ENCODE assay signal across 18 cellular contexts in genomic region chr1:3632716-3633343, GRCh38. TPM values are rescaled to one million over a fixed set of nuclear protein-coding genes. Genes with fewer than 3 reads are reported as not detected.
DNase-seq lines count a peak whose midpoint lies in the region; ATAC-seq, FAIRE-seq and TF ChIP-seq lines count a peak whose summit lies in the region.
"Had no signal": no experiment of that assay in that cellular context is flagged by ENCODE, and none has a peak within 500 bp of the region (broad histone marks: within the 10 kb centered on the region; RNA-seq: fewer than 3 reads in every experiment).

No MANE protein-coding gene starts in this region.

- no peaks in the 10 kb centered on the region for H3K9me3 Mint-ChIP-seq in WTC11
- no peaks in the 10 kb centered on the region for H3K9me3 Mint-ChIP-seq in stimulated activated naive B cell treated with anti-CD40 and anti-IgM and Interleukin-4, amounts not matched to agents 10 μg/mL and 1 μg/mL and 100 μg/mL, for 72 hours
- H3K9me3 Mint-ChIP-seq: CD14-positive monocyte; CD8-positive, alpha-beta memory T cell had no signal

- H3K27ac Mint-ChIP-seq in WTC11, result no peak overlapping the region
- peak overlapping the region; percentile 56 for H3K27ac Mint-ChIP-seq in stimulated activated naive B cell treated with anti-CD40 and anti-IgM and Interleukin-4, amounts not matched to agents 10 μg/mL and 1 μg/mL and 100 μg/mL, for 72 hours

- no peak overlapping the region for H3K4me3 Mint-ChIP-seq in WTC11
- H3K4me3 Mint-ChIP-seq in stimulated activated naive B cell treated with anti-CD40 and anti-IgM and Interleukin-4, amounts not matched to agents 10 μg/mL and 1 μg/mL and 100 μg/mL, for 72 hours, result no peak overlapping the region
- H3K4me3 Mint-ChIP-seq: CD14-positive monocyte; CD8-positive, alpha-beta memory T cell had no signal

- TF ChIP-seq CTCF in heart right ventricle (IDR thresholded peaks at IDR 0.05), result no peak
- TF ChIP-seq CTCF in WTC11 (IDR thresholded peaks at IDR 0.05), result no peak
- no peak for TF ChIP-seq CTCF in kidney (IDR thresholded peaks at IDR 0.05; ENCODE audit: borderline replicate concordance, extremely low read depth, insufficient read depth)

- no peak for FAIRE-seq in kidney (lab: Jason Lieb, UNC)
- FAIRE-seq: GM19239 had no signal

- 94 to 95% methylated on average over 26 of the region's 26 CpGs for WGBS in heart right ventricle, 2 donors

- POLR2A ChIA-PET in WTC11 (lab: Charles Lee), result no interaction called here

- H3K9me3 ChIP-seq in heart right ventricle, result no peaks in the 10 kb centered on the region
- H3K9me3 ChIP-seq in kidney (ENCODE audit: control insufficient read depth in 1 of 2, low read length in 2 of 2), result no peaks in the 10 kb centered on the region
- H3K9me3 ChIP-seq: Caco-2 had no signal

- ATAC-seq in Right ventricle myocardium superior (ENCODE audit: poor library complexity) (no peak), heart right ventricle (no peak), WTC11 (no peak), HG03135 (IDR thresholded peaks at IDR 0.05; ENCODE audit: unreplicated experiment) (no peak)
- no peak for ATAC-seq in stimulated activated naive B cell treated with anti-CD40 and anti-IgM and Interleukin-4, amounts not matched to agents 10 μg/mL and 1 μg/mL and 100 μg/mL, for 72 hours (replicated peaks)
- ATAC-seq: HCT116 had no signal

- intact Hi-C loops in Right ventricle myocardium superior (cut with DNase I) (no loop called here), heart right ventricle (cut with DNase I) (no loop called here), kidney (cut with DNase I) (no loop called here)

- no peaks in the 10 kb centered on the region for H3K27me3 ChIP-seq in heart right ventricle

- no peaks in the 10 kb centered on the region for H3K27me3 Mint-ChIP-seq in WTC11 (ENCODE audit: low read depth)
- no peaks in the 10 kb centered on the region for H3K27me3 Mint-ChIP-seq in stimulated activated naive B cell treated with anti-CD40 and anti-IgM and Interleukin-4, amounts not matched to agents 10 μg/mL and 1 μg/mL and 100 μg/mL, for 72 hours
- H3K27me3 Mint-ChIP-seq: CD8-positive, alpha-beta memory T cell had no signal

- H3K4me3 ChIP-seq in heart right ventricle (no peak overlapping the region), kidney (ENCODE audit: low read length in 2 of 2) (no peak overlapping the region)

- H3K4me1 Mint-ChIP-seq in WTC11, result no peaks in the 10 kb centered on the region
- peaks cover 3 to 6% of the 10 kb centered on the region in 2 donors for H3K4me1 Mint-ChIP-seq in stimulated activated naive B cell treated with anti-CD40 and anti-IgM and Interleukin-4, amounts not matched to agents 10 μg/mL and 1 μg/mL and 100 μg/mL, for 72 hours
- H3K4me1 Mint-ChIP-seq: CD8-positive, alpha-beta memory T cell had no signal

- no peak overlapping the region for H3K27ac ChIP-seq in heart right ventricle
- no peak overlapping the region for H3K27ac ChIP-seq in kidney (ENCODE audit: low read depth in 2 of 2, low read length in 2 of 2)
- H3K27ac ChIP-seq: 22Rv1 had no signal

- H3K36me3 Mint-ChIP-seq in WTC11, result peaks cover 29% of the 10 kb centered on the region
- H3K36me3 Mint-ChIP-seq in stimulated activated naive B cell treated with anti-CD40 and anti-IgM and Interleukin-4, amounts not matched to agents 10 μg/mL and 1 μg/mL and 100 μg/mL, for 72 hours, result peaks cover 26 to 40% of the 10 kb centered on the region in 2 donors

- H3K4me1 ChIP-seq in heart right ventricle (peaks cover 0 to 7% (median 0%) of the 10 kb centered on the region in 9 donors), kidney (ENCODE audit: control insufficient read depth in 1 of 2, insufficient read depth in 1 of 2, low read depth in 1 of 2, low read length in 2 of 2) (no peaks in the 10 kb centered on the region)
- H3K4me1 ChIP-seq: Caco-2 had no signal

- DNase-seq in Right ventricle myocardium superior (peak; percentile 24), heart right ventricle (no peak), WTC11 (ENCODE audit: low spot score) (peak; percentile 4), kidney (peak; percentile 59), SHP77 treated with DMSO at 0.1 percent for 48 hours (lab: John Stamatoyannopoulos, UW) (no peak), anterior cingulate cortex (lab: John Stamatoyannopoulos, UW) (no peak)
- no peak for DNase-seq in stimulated activated naive B cell treated with anti-CD40 and anti-IgM and Interleukin-4, amounts not matched to agents 10 μg/mL and 1 μg/mL and 100 μg/mL, for 72 hours
- DNase-seq: Caco-2; CD8-positive, alpha-beta memory T cell; DND-41; GF-D8; GOT3 had no signal

- CTCF ChIA-PET in WTC11 (lab: Charles Lee), result interaction anchor here (1.0 to 5.0 kb wide), 3 partner anchors 92 to 180 kb away, joined by 4 to 19 read pairs (median 6); no protein-coding TSS in a partner anchor

- peaks cover 0 to 100% (median 86%) of the 10 kb centered on the region in 9 donors for H3K36me3 ChIP-seq in heart right ventricle
- H3K36me3 ChIP-seq in kidney (ENCODE audit: control insufficient read depth in 1 of 2, insufficient read depth in 2 of 2, low read length in 2 of 2), result peaks cover 18 to 45% of the 10 kb centered on the region in 2 donors

- no peak overlapping the region for H3K9ac ChIP-seq in kidney (ENCODE audit: low read length in 2 of 2)

TF ChIP-seq in WTC11, 78 proteins besides CTCF, POLR2A, EP300 and RAD21:
- TF ChIP-seq CREM (CRISPR knock-in tag; IDR thresholded peaks at IDR 0.05) (no peak), ZBTB21 (CRISPR knock-in tag; IDR thresholded peaks at IDR 0.05; ENCODE audit: borderline replicate concordance) (no peak), SMAD4 (CRISPR knock-in tag; IDR thresholded peaks at IDR 0.05) (no peak), JAZF1 (CRISPR knock-in tag; IDR thresholded peaks at IDR 0.05) (no peak), TP53 (CRISPR knock-in tag; IDR thresholded peaks at IDR 0.05) (no peak), PRRX2 (CRISPR knock-in tag; IDR thresholded peaks at IDR 0.05) (no peak), ZNF671 (CRISPR knock-in tag; IDR thresholded peaks at IDR 0.05) (no peak), MXD4 (CRISPR knock-in tag; IDR thresholded peaks at IDR 0.05; ENCODE audit: borderline replicate concordance) (no peak), JUN (CRISPR knock-in tag; IDR thresholded peaks at IDR 0.05) (no peak), NR2C2 (CRISPR knock-in tag; IDR thresholded peaks at IDR 0.05) (no peak), ZNF219 (CRISPR knock-in tag; IDR thresholded peaks at IDR 0.05; ENCODE audit: borderline replicate concordance) (no peak), EMX1 (CRISPR knock-in tag; IDR thresholded peaks at IDR 0.05) (no peak), ZNF396 (CRISPR knock-in tag; IDR thresholded peaks at IDR 0.05; ENCODE audit: borderline replicate concordance) (no peak), NR1H2 (CRISPR knock-in tag; IDR thresholded peaks at IDR 0.05) (no peak), MYBL2 (CRISPR knock-in tag; IDR thresholded peaks at IDR 0.05) (no peak), SMAD3 (CRISPR knock-in tag; IDR thresholded peaks at IDR 0.05; ENCODE audit: borderline replicate concordance) (no peak), RORB (CRISPR knock-in tag; IDR thresholded peaks at IDR 0.05) (no peak)

RNA-seq across cellular contexts. Expression of gene TPRG1L, which starts 8.0 kb away (rescaled TPM):
- total RNA-seq in Right ventricle myocardium superior (47.0 TPM), heart right ventricle (10 to 100 TPM; 42.6 to 60.7 (median 51.3) TPM), WTC11 (2021) (20.9 to 22.3 TPM (median 20.9 TPM) in 3 replicates), kidney (37.1 TPM)
- polyA plus RNA-seq in heart right ventricle (10 to 100 TPM; 15.1 to 34.8 TPM), kidney (ENCODE audit: insufficient read depth, low read depth, low replicate concordance) (72.4 TPM)

RNA-seq across cellular contexts. Expression of gene WRAP73, which starts 17.1 kb away (rescaled TPM):
- total RNA-seq in Right ventricle myocardium superior (10.0 TPM), heart right ventricle (10 to 100 TPM in 5 of 10 donors, 1 to 10 TPM in 5; 7.5 to 12.9 (median 10.1) TPM), WTC11 (2021) (33.8 to 39.2 TPM (median 34.7 TPM) in 3 replicates), kidney (18.4 TPM)
- polyA plus RNA-seq in heart right ventricle (10 to 100 TPM; 12.3 to 16.5 TPM), kidney (ENCODE audit: insufficient read depth, low read depth, low replicate concordance) (19.6 TPM)

RNA-seq across cellular contexts. Expression of gene TP73, which starts 19.5 kb away (rescaled TPM):
- total RNA-seq in Right ventricle myocardium superior (not detected), heart right ventricle (under 1 TPM in 4 of 10 donors, not detected in 6; 0.15 to 0.58 (median 0.22) TPM), WTC11 (2021) (5.7 to 6.4 TPM (median 5.8 TPM) in 3 replicates), kidney (0.54 TPM)
- polyA plus RNA-seq in heart right ventricle (under 1 TPM in 1 of 2 donors, not detected in 1; 0.03 TPM), kidney (ENCODE audit: insufficient read depth, low read depth, low replicate concordance) (not detected)
- polyA plus RNA-seq: BJ had no signal

RNA-seq across cellular contexts. Expression of gene MEGF6, which starts 21.5 kb away (rescaled TPM):
- total RNA-seq in Right ventricle myocardium superior, result 7.3 TPM
- total RNA-seq in heart right ventricle, result 10 to 100 TPM in 1 of 10 donors, 1 to 10 TPM in 9; 1.8 to 14.1 (median 7.1) TPM
- polyA plus RNA-seq in heart right ventricle, result 1 to 10 TPM; 2.9 to 7.6 TPM
- total RNA-seq in WTC11 (2021), result 24.9 to 32.4 TPM (median 27.2 TPM) in 3 replicates
- 10.9 TPM for total RNA-seq in kidney
- polyA plus RNA-seq in kidney (ENCODE audit: insufficient read depth, low read depth, low replicate concordance), result 2.8 TPM

Comparison
In these comparisons a context has a peak if more than half of its experiments do, and no peak if none do; other contexts are left out.
1. DNase-seq: peak in Right ventricle myocardium superior (single experiment), WTC11 (single experiment) and kidney (single experiment); none in heart right ventricle (0 of 2), stimulated activated naive B cell treated with anti-CD40 and anti-IgM and Interleukin-4, amounts not matched to agents 10 μg/mL and 1 μg/mL and 100 μg/mL, for 72 hours (single experiment), SHP77 treated with DMSO at 0.1 percent for 48 hours (single experiment) and anterior cingulate cortex (0 of 58).